Comparison of ENCODE assay signal across 22 cellular contexts in the genomic region with DNA sequence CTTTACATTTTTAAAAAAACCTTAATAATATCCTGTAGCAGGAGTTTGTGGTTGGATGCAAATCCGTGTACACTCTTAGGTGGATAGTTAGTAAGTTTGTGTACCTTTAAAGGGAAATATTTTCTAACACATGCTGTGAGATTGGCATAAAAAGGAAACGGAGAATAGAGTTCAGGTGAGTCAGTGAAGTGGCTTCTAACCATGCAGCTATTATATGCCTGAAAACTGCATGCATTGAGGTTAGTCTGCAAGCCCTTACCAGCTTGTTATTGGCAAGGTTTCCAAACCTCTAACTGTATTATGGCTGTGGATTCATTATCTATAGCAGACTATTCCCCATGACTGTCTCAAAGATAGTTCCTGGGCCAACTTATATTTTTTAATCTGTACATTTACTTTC.
DNase-seq lines count a peak whose midpoint lies in the region; ATAC-seq and TF ChIP-seq lines count a peak whose summit lies in the region.
"Had no signal": no experiment of that assay in that cellular context is flagged by ENCODE, and none has a peak within 500 bp of the region (broad histone marks: within the 10 kb centered on the region; RNA-seq: fewer than 3 reads in every experiment).

No MANE protein-coding gene starts in this region.

- H4K20me1 ChIP-seq in smooth muscle cell (ENCODE audit: low read depth) = no peaks in the 10 kb centered on the region

- no peaks in the 10 kb centered on the region for H3K9me3 Mint-ChIP-seq in activated naive CD8-positive, alpha-beta T cell treated with anti-CD3 and anti-CD28 coated beads, Interleukin-2, amount 50 U/mL, for 24 hours

- no peaks in the 10 kb centered on the region for H3K79me2 ChIP-seq in smooth muscle cell (ENCODE audit: low read depth)

- 60% methylated on average over 2 of the region's 2 CpGs for WGBS in smooth muscle cell (ENCODE audit: low lambda C conversion rate)

- no peak overlapping the region for H3K4me3 ChIP-seq in epithelial cell of esophagus (ENCODE audit: low read length)
- H3K4me3 ChIP-seq in smooth muscle cell = no peak overlapping the region
- H3K4me3 ChIP-seq: GM12878 had no signal

- H3K36me3 Mint-ChIP-seq in activated naive CD8-positive, alpha-beta T cell treated with anti-CD3 and anti-CD28 coated beads, Interleukin-2, amount 50 U/mL, for 24 hours (ENCODE audit: low read depth) = no peaks in the 10 kb centered on the region
- H3K36me3 Mint-ChIP-seq: CD4-positive, CD25-positive, alpha-beta regulatory T cell had no signal

- no peak overlapping the region for H3K4me2 ChIP-seq in smooth muscle cell

- no peak overlapping the region for H3K4me3 Mint-ChIP-seq in activated naive CD8-positive, alpha-beta T cell treated with anti-CD3 and anti-CD28 coated beads, Interleukin-2, amount 50 U/mL, for 24 hours
- H3K4me3 Mint-ChIP-seq: CD4-positive, CD25-positive, alpha-beta regulatory T cell had no signal

- no peaks in the 10 kb centered on the region for H3K4me1 ChIP-seq in smooth muscle cell (ENCODE audit: low read depth)

- H3F3A ChIP-seq in smooth muscle cell (ENCODE audit: low read depth) = no peaks in the 10 kb centered on the region

- H3K27me3 Mint-ChIP-seq in activated naive CD8-positive, alpha-beta T cell treated with anti-CD3 and anti-CD28 coated beads, Interleukin-2, amount 50 U/mL, for 24 hours = no peaks in the 10 kb centered on the region
- H3K27me3 Mint-ChIP-seq: CD4-positive, CD25-positive, alpha-beta regulatory T cell had no signal

- no peak for TF ChIP-seq CTCF in epithelial cell of esophagus (IDR thresholded peaks at IDR 0.05; ENCODE audit: insufficient read depth, low read depth, low read length, missing control alignments)
- no peak for TF ChIP-seq CTCF in smooth muscle cell (IDR thresholded peaks at IDR 0.05; ENCODE audit: borderline replicate concordance, insufficient read depth, poor library complexity, severe bottlenecking)

- DNase-seq in HPDE6-E6E7 (ENCODE audit: extremely low spot score) (peak; percentile 5), M059J (ENCODE audit: low read depth) (peak; percentile 3), OCI-M1 (lab: John Stamatoyannopoulos, UW) (peak; percentile 32), epithelial cell of esophagus (ENCODE audit: low read depth) (peak; percentile 53), smooth muscle cell (lab: John Stamatoyannopoulos, UW; ENCODE audit: unreplicated experiment) (no peak), DMS153 treated with DMSO at 0.1 percent for 48 hours (lab: John Stamatoyannopoulos, UW; ENCODE audit: unreplicated experiment) (no peak)
- no peak for DNase-seq in activated naive CD8-positive, alpha-beta T cell treated with anti-CD3 and anti-CD28 coated beads, Interleukin-2, amount 50 U/mL, for 24 hours
- DNase-seq: CD4-positive, CD25-positive, alpha-beta regulatory T cell; DMS79 treated with DMSO at 0.1 percent for 48 hours; GOT3; HCEC 1CT; KG1; NCI-H1105; NCI-H146; NCI-H2029; NCI-H510A; NCI-H82; PC-3; SHP77; SW 1271 had no signal

- H3K27ac ChIP-seq in smooth muscle cell (ENCODE audit: low read depth) = no peak overlapping the region
- H3K27ac ChIP-seq: HL-60 had no signal

- no peaks in the 10 kb centered on the region for H3K27me3 ChIP-seq in smooth muscle cell (ENCODE audit: low read depth)

- H3K9ac ChIP-seq in smooth muscle cell (ENCODE audit: low read depth) = no peak overlapping the region

- H3K9me3 ChIP-seq in smooth muscle cell (replicated peaks; ENCODE audit: low read depth) = no peaks in the 10 kb centered on the region

- H3K36me3 ChIP-seq in smooth muscle cell (ENCODE audit: low read depth) = no peaks in the 10 kb centered on the region

- no peak overlapping the region for H3K27ac Mint-ChIP-seq in activated naive CD8-positive, alpha-beta T cell treated with anti-CD3 and anti-CD28 coated beads, Interleukin-2, amount 50 U/mL, for 24 hours
- H3K27ac Mint-ChIP-seq: CD4-positive, CD25-positive, alpha-beta regulatory T cell had no signal

- H3K4me1 Mint-ChIP-seq in activated naive CD8-positive, alpha-beta T cell treated with anti-CD3 and anti-CD28 coated beads, Interleukin-2, amount 50 U/mL, for 24 hours = no peaks in the 10 kb centered on the region
- H3K4me1 Mint-ChIP-seq: CD4-positive, CD25-positive, alpha-beta regulatory T cell had no signal

- no peak for ATAC-seq in activated naive CD8-positive, alpha-beta T cell treated with anti-CD3 and anti-CD28 coated beads, Interleukin-2, amount 50 U/mL, for 24 hours
- ATAC-seq: GM12878, PC-3 had no signal

- no peak overlapping the region for H2AFZ ChIP-seq in smooth muscle cell (ENCODE audit: low read depth)

Comparison
In these comparisons a context has a peak if more than half of its experiments do, and no peak if none do; other contexts are left out.
1. DNase-seq: peak in HPDE6-E6E7 (single experiment), M059J (single experiment), OCI-M1 (single experiment) and epithelial cell of esophagus (single experiment); none in smooth muscle cell (single experiment), activated naive CD8-positive, alpha-beta T cell treated with anti-CD3 and anti-CD28 coated beads, Interleukin-2, amount 50 U/mL, for 24 hours (single experiment) and DMS153 treated with DMSO at 0.1 percent for 48 hours (single experiment).